20 cellular contexts compared by ENCODE assay signal in the genomic region with DNA sequence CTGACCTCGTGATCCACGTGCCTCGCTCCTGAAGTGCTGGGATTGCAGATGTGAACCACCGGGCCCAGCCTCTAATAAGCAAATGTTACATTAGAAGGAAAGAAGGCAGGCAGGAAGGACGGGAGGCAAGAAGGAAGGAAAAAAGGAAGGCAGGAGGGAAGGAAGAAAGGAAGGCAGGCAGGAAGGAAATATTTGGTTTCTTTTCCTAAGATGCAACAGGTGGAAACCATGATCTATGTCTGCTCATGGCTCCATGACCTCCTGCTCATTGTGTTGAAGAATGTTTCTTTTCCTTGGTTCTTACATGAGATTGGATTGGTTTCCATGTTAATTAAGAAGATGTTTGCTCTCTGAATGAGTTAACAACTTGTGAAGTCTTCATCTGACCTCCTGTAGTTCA.
DNase-seq lines count a peak whose midpoint lies in the region; ATAC-seq and TF ChIP-seq lines count a peak whose summit lies in the region.
"Had no signal": no experiment of that assay in that cellular context is flagged by ENCODE, and none has a peak within 500 bp of the region (broad histone marks: within the 10 kb centered on the region; RNA-seq: fewer than 3 reads in every experiment).

No MANE protein-coding gene starts in this region.

- TF ChIP-seq POLR2A in spleen (IDR thresholded peaks at IDR 0.05) = no peak

- H3K9me3 ChIP-seq in right atrium auricular region = no peaks in the 10 kb centered on the region
- no peaks in the 10 kb centered on the region for H3K9me3 ChIP-seq in HEK293 (ENCODE audit: control insufficient read depth, insufficient read depth, low read depth, low read length)
- H3K9me3 ChIP-seq in spleen = no peaks in the 10 kb centered on the region
- H3K9me3 ChIP-seq: A549, BE2C had no signal

- DNase-seq in right atrium auricular region (ENCODE audit: low spot score) (peak; percentile 42), cardiac septum (ENCODE audit: low spot score) (no peak), islet precursor cell (peak; percentile 17), spleen (no peak)
- DNase-seq: 8988T; ACHN; AML-193; BE2C; Calu3; CD4-positive, alpha-beta T cell; CD8-positive, alpha-beta memory T cell; DMS153; DND-41; GM23248; H7; HCEC 1CT had no signal

- H3K36me3 ChIP-seq in right atrium auricular region = no peaks in the 10 kb centered on the region
- no peaks in the 10 kb centered on the region for H3K36me3 ChIP-seq in HEK293 (ENCODE audit: control insufficient read depth in 2 of 2, insufficient read depth in 1 of 2, low read length in 2 of 2)
- H3K36me3 ChIP-seq in spleen = no peaks in the 10 kb centered on the region
- H3K36me3 ChIP-seq: BE2C; BLaER1 treated with 17β-estradiol and CSF1 and Interleukin-3, amounts not matched to agents 10 nM and 100 nM had no signal

- no peak for TF ChIP-seq CTCF in right atrium auricular region (IDR thresholded peaks at IDR 0.05)
- no peak for TF ChIP-seq CTCF in HEK293 (tag by site-specific recombination; IDR thresholded peaks at IDR 0.05)
- no peak for TF ChIP-seq CTCF in spleen (IDR thresholded peaks at IDR 0.05 in 8 of 11, conservative IDR thresholded peaks at IDR 0.05 in 3 of 11)

- intact Hi-C loops in cardiac septum (cut with DNase I) (no loop called here), spleen (cut with DNase I; ENCODE audit: low total_unique reads) (no loop called here)

- CTCF ChIA-PET in HEK293 (lab: Yijun Ruan, JAX) = interaction anchor here (1.3 kb wide), 1 partner anchor 25 kb away, joined by 5 read pairs; no protein-coding TSS in a partner anchor

- no peak overlapping the region for H3K4me3 ChIP-seq in right atrium auricular region
- H3K4me3 ChIP-seq in HEK293 (ENCODE audit: low read depth, low read length) = no peak overlapping the region
- H3K4me3 ChIP-seq in spleen = no peak overlapping the region
- H3K4me3 ChIP-seq: A549; BLaER1 treated with 17β-estradiol and CSF1 and Interleukin-3, amounts not matched to agents 10 nM and 100 nM; GM23248 had no signal

- WGBS in spleen, 5 donors = 79 to 95% (median 90%) methylated on average over 5 of the region's 5 CpGs

- no peak for ATAC-seq in GM19395 (IDR thresholded peaks at IDR 0.05; ENCODE audit: unreplicated experiment)
- ATAC-seq: A549 had no signal

- peaks cover 0 to 12% of the 10 kb centered on the region in 2 donors for H3K4me1 ChIP-seq in right atrium auricular region
- no peaks in the 10 kb centered on the region for H3K4me1 ChIP-seq in HEK293 (ENCODE audit: control insufficient read depth, insufficient read depth, low read length)
- peaks cover 0 to 4% (median 0%) of the 10 kb centered on the region in 6 donors for H3K4me1 ChIP-seq in spleen
- H3K4me1 ChIP-seq: A549 had no signal

- H3K27ac ChIP-seq in right atrium auricular region = no peak overlapping the region
- H3K27ac ChIP-seq in HEK293 (ENCODE audit: extremely low read depth, low read depth, low read length) = no peak overlapping the region
- no peak overlapping the region for H3K27ac ChIP-seq in spleen
- H3K27ac ChIP-seq: A549; BLaER1 treated with 17β-estradiol and CSF1 and Interleukin-3, amounts not matched to agents 10 nM and 100 nM; GM23248 had no signal

- POLR2A ChIA-PET in HEK293 (lab: Yijun Ruan, JAX) = no interaction called here

- H3K27me3 ChIP-seq in right atrium auricular region (no peaks in the 10 kb centered on the region), spleen (replicated peaks in 1 of 7) (peaks cover 0 to 41% (median 0%) of the 10 kb centered on the region in 7 donors)
- H3K27me3 ChIP-seq: BE2C; BLaER1 treated with 17β-estradiol and CSF1 and Interleukin-3, amounts not matched to agents 10 nM and 100 nM had no signal

TF ChIP-seq in HEK293, 187 proteins besides CTCF, POLR2A, EP300 and RAD21:
- TF ChIP-seq SCRT1 (tag by site-specific recombination; IDR thresholded peaks at IDR 0.05; ENCODE audit: borderline replicate concordance) = peak; percentile 92
- peak; percentile 96 for TF ChIP-seq SCRT2 (tag by site-specific recombination; IDR thresholded peaks at IDR 0.05)
- TF ChIP-seq, protein P1, sequence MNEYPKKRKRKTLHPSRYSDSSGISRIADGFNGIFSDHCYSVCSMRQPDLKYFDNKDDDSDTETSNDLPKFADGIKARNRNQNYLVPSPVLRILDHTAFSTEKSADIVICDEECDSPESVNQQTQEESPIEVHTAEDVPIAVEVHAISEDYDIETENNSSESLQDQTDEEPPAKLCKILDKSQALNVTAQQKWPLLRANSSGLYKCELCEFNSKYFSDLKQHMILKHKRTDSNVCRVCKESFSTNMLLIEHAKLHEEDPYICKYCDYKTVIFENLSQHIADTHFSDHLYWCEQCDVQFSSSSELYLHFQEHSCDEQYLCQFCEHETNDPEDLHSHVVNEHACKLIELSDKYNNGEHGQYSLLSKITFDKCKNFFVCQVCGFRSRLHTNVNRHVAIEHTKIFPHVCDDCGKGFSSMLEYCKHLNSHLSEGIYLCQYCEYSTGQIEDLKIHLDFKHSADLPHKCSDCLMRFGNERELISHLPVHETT (tag by site-specific recombination; IDR thresholded peaks at IDR 0.05) = no peak

Comparison
In these comparisons a context has a peak if more than half of its experiments do, and no peak if none do; other contexts are left out.
1. DNase-seq: peak in right atrium auricular region (single experiment) and islet precursor cell (single experiment); none in cardiac septum (single experiment) and spleen (single experiment).